14 cellular contexts compared by ENCODE assay signal in genomic region chr6:110612298-110612697, GRCh38.
DNase-seq lines count a peak whose midpoint lies in the region; ATAC-seq and TF ChIP-seq lines count a peak whose summit lies in the region.
"Had no signal": no experiment of that assay in that cellular context is flagged by ENCODE, and none has a peak within 500 bp of the region (broad histone marks: within the 10 kb centered on the region; RNA-seq: fewer than 3 reads in every experiment).

No MANE protein-coding gene starts in this region.

- TF ChIP-seq CTCF in H9 (conservative IDR thresholded peaks at IDR 0.05) (no peak), VCaP (conservative IDR thresholded peaks at IDR 0.05) (no peak), dorsolateral prefrontal cortex (IDR thresholded peaks at IDR 0.05 in 54 of 56, conservative IDR thresholded peaks at IDR 0.05 in 2 of 56; ENCODE audit: low read depth in 1 of 56, partially characterized antibody in 56 of 56) (no peak), osteocyte (IDR thresholded peaks at IDR 0.05) (no peak), body of pancreas (IDR thresholded peaks at IDR 0.05) (no peak)

- H3K18ac ChIP-seq in H9 (ENCODE audit: insufficient read length, low read depth, low read length): no peak overlapping the region

- no peak overlapping the region for H2BK12ac ChIP-seq in H9 (ENCODE audit: insufficient read length, low read depth, low read length)

- no peaks in the 10 kb centered on the region for H3K9me3 Mint-ChIP-seq in H9
- no peaks in the 10 kb centered on the region for H3K9me3 Mint-ChIP-seq in osteocyte (ENCODE audit: unreplicated experiment)
- H3K9me3 Mint-ChIP-seq: CD8-positive, alpha-beta memory T cell had no signal

- no peaks in the 10 kb centered on the region for H3K27me3 Mint-ChIP-seq in H9 (ENCODE audit: low read depth)
- no peaks in the 10 kb centered on the region for H3K27me3 Mint-ChIP-seq in osteocyte (ENCODE audit: unreplicated experiment)
- H3K27me3 Mint-ChIP-seq: CD8-positive, alpha-beta memory T cell had no signal

- H3K4ac ChIP-seq in H9 (ENCODE audit: low read depth, low read length): no peak overlapping the region

- no peak overlapping the region for H2AFZ ChIP-seq in H9 (ENCODE audit: low read length)
- H2AFZ ChIP-seq: GM23248 had no signal

- peaks cover 2 to 4% (median 4%) of the 10 kb centered on the region in 3 experiments; a peak in 2 of 7 replicates for H3K36me3 Mint-ChIP-seq in H9 (ENCODE audit: insufficient read depth in 1 of 3, low read depth in 3 of 3)
- peaks cover 25% of the 10 kb centered on the region for H3K36me3 Mint-ChIP-seq in osteocyte (ENCODE audit: unreplicated experiment)

- H3K23ac ChIP-seq in H9 (ENCODE audit: insufficient read length, low read depth, low read length): no peak overlapping the region

- H3K27ac Mint-ChIP-seq in H9 (peak overlapping the region in 1 of 3 experiments; percentile 36; a peak in 3 of 7 replicates), osteocyte (ENCODE audit: unreplicated experiment) (no peak overlapping the region)
- H3K27ac Mint-ChIP-seq: CD8-positive, alpha-beta memory T cell had no signal

- H4K91ac ChIP-seq in H9 (ENCODE audit: insufficient read length, low read depth, low read length): no peak overlapping the region

- H3K4me3 Mint-ChIP-seq in H9 (no peak overlapping the region), osteocyte (ENCODE audit: unreplicated experiment) (no peak overlapping the region)
- H3K4me3 Mint-ChIP-seq: CD8-positive, alpha-beta memory T cell had no signal

- no peak overlapping the region for H4K8ac ChIP-seq in H9 (replicated peaks; ENCODE audit: insufficient read length, low read depth, low read length)

- no peak overlapping the region for H2BK120ac ChIP-seq in H9 (ENCODE audit: low read depth, low read length, poor library complexity, severe bottlenecking)

- intact Hi-C loops in dorsolateral prefrontal cortex (cut with DNase I) (loop anchor here (5.0 to 10.0 kb wide), 3 partner anchors 63 to 260 kb away; partner anchors contain the start of gene AMD1 (in 1 of the 2)), body of pancreas (cut with DNase I) (no loop called here)

- peaks cover 0 to 2% of the 10 kb centered on the region in 2 donors for H3K36me3 ChIP-seq in body of pancreas (replicated peaks in 1 of 2; ENCODE audit: insufficient read depth in 1 of 2, low read depth in 2 of 2)
- H3K36me3 ChIP-seq: HAP-1 had no signal

- no peaks in the 10 kb centered on the region for H3K79me2 ChIP-seq in H9 (ENCODE audit: insufficient read depth, low read length)

- no CpG with 5 or more reads among the region's 1 CpG for WGBS in H9 (ENCODE audit: extremely low coverage, insufficient read length, low lambda C conversion rate)
- 88 to 97% methylated on average over 1 of the region's 1 CpG for WGBS in body of pancreas, 2 donors

- no peak overlapping the region for H2BK20ac ChIP-seq in H9 (ENCODE audit: low read depth, low read length, poor library complexity, severe bottlenecking)

- no peak overlapping the region for H3K14ac ChIP-seq in H9 (ENCODE audit: insufficient read depth, low read length)

- H3K23me2 ChIP-seq in H9 (ENCODE audit: insufficient read length, low read depth, low read length, poor library complexity, severe bottlenecking): no peaks in the 10 kb centered on the region

- DNase-seq in H9 (no peak), dorsolateral prefrontal cortex (no peak), pons (ENCODE audit: low spot score) (peak; percentile 55), osteocyte (ENCODE audit: extremely low spot score, unreplicated experiment) (no peak), body of pancreas (no peak)
- DNase-seq in central memory CD4-positive, alpha-beta T cell: no peak
- DNase-seq: CD8-positive, alpha-beta memory T cell; GM23248; KBM-7 had no signal

- no peak overlapping the region for H3K9ac ChIP-seq in H9 (ENCODE audit: extremely low read depth, insufficient read length, low read length)
- H3K9ac ChIP-seq: BLaER1, GM23248 had no signal

- ATAC-seq in body of pancreas (no peak), GM18907 (IDR thresholded peaks at IDR 0.05; ENCODE audit: unreplicated experiment) (no peak)

- H3K4me1 Mint-ChIP-seq in H9 (peaks cover 42 to 45% of the 10 kb centered on the region in 2 experiments), osteocyte (ENCODE audit: unreplicated experiment) (peaks cover 4% of the 10 kb centered on the region)

- H3K27ac ChIP-seq in H9 (ENCODE audit: insufficient read length, low read depth, low read length): no peak overlapping the region
- peak overlapping the region; percentile 99 for H3K27ac ChIP-seq in VCaP
- peak overlapping the region in 57 of 59 donors; percentile 6 to 98 (median 89) for H3K27ac ChIP-seq in dorsolateral prefrontal cortex
- H3K27ac ChIP-seq in body of pancreas: no peak overlapping the region
- H3K27ac ChIP-seq: BLaER1, GM23248, HL-60 had no signal

- peak overlapping the region; percentile 26 for H3K4me2 ChIP-seq in H9 (ENCODE audit: insufficient read depth, insufficient read length, low read length)
- H3K4me2 ChIP-seq: BLaER1 had no signal

- H3K9me3 ChIP-seq in H9 (ENCODE audit: control insufficient read depth, low read depth, low read length): no peaks in the 10 kb centered on the region
- no peaks in the 10 kb centered on the region for H3K9me3 ChIP-seq in body of pancreas
- H3K9me3 ChIP-seq: BLaER1, HAP-1 had no signal

- H3T11ph ChIP-seq in H9 (ENCODE audit: low read length): no peak overlapping the region

- no peak overlapping the region for H3K56ac ChIP-seq in H9 (ENCODE audit: insufficient read length, low read depth, low read length)

- no peak overlapping the region for H4K5ac ChIP-seq in H9 (ENCODE audit: insufficient read length, low read depth, low read length)

- no peak for TF ChIP-seq POLR2A in body of pancreas (IDR thresholded peaks at IDR 0.05)

- no peaks in the 10 kb centered on the region for H3K79me1 ChIP-seq in H9 (ENCODE audit: insufficient read depth, low read depth, low read length, poor library complexity, severe bottlenecking)

- H2AK5ac ChIP-seq in H9 (ENCODE audit: insufficient read length, low read length): no peak overlapping the region

- no peaks in the 10 kb centered on the region for H3K27me3 ChIP-seq in H9 (ENCODE audit: insufficient read depth, low read length)
- H3K27me3 ChIP-seq in dorsolateral prefrontal cortex: no peaks in the 10 kb centered on the region
- H3K27me3 ChIP-seq in body of pancreas: no peaks in the 10 kb centered on the region
- H3K27me3 ChIP-seq: BLaER1 had no signal

- H3K4me3 ChIP-seq in dorsolateral prefrontal cortex (no peak overlapping the region), body of pancreas (no peak overlapping the region)
- H3K4me3 ChIP-seq: BLaER1, GM23248, HAP-1 had no signal

- H2BK5ac ChIP-seq in H9 (ENCODE audit: insufficient read length, low read length): no peak overlapping the region

- no peak overlapping the region for H2BK15ac ChIP-seq in H9 (ENCODE audit: low read depth, low read length)

- no peaks in the 10 kb centered on the region for H4K20me1 ChIP-seq in H9 (ENCODE audit: control insufficient read depth, insufficient read depth, insufficient read length)
- H4K20me1 ChIP-seq: BLaER1 had no signal

- peaks cover 6% of the 10 kb centered on the region for H3K4me1 ChIP-seq in H9 (ENCODE audit: insufficient read depth, low read length)
- no peaks in the 10 kb centered on the region for H3K4me1 ChIP-seq in body of pancreas

Comparison
In these comparisons a context has a peak if more than half of its experiments do, and no peak if none do; other contexts are left out.
1. H3K27ac ChIP-seq: peak in VCaP (single experiment) and dorsolateral prefrontal cortex (57 of 59); none in H9 (single experiment) and body of pancreas (0 of 4).